ENCODE assay signal across 15 cellular contexts in the genomic region with DNA sequence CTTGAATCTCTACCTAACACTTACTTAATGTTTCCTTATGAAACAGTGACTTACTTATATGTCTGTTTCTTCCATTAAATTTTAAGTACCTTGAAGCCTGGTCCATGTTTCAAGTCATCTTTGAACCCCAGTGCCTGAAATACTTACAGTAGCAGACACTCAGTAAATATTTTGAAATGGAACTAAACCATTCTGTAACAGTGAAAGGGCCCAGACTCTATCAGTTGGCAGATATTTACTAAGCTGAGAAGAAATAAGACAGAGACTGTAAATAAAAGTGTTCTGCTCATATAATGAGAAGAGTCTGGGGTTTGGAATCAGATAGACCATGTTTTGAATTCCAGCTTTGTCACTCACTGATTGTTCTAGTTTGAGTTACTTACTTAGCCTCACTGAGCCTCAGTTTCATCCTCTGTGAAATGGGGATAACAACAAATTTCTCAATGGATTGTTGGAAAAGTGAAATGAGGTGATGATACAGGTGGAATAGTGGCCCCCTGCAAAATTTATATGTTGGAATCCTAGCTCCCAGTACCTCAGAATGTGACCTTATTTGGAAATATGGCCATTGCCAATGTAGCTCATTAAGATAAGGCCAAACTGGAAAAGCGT. TPM values are rescaled to one million over a fixed set of nuclear protein-coding genes. Genes with fewer than 3 reads are reported as not detected.
A peak's percentile ranks its signal among the peaks of the same experiment; 100 is the strongest.
DNase-seq lines count a peak whose midpoint lies in the region; ATAC-seq and TF ChIP-seq lines count a peak whose summit lies in the region.
"Had no signal": no experiment of that assay in that cellular context is flagged by ENCODE, and none has a peak within 500 bp of the region (broad histone marks: within the 10 kb centered on the region; RNA-seq: fewer than 3 reads in every experiment).

No MANE protein-coding gene starts in this region.

- H3K36me3 Mint-ChIP-seq in GM23338 (ENCODE audit: low read depth) (no peaks in the 10 kb centered on the region), neural progenitor cell (no peaks in the 10 kb centered on the region)
- H3K36me3 Mint-ChIP-seq: CD4-positive, alpha-beta memory T cell had no signal

- 90% methylated on average over 1 of the region's 1 CpG for WGBS in hepatocyte (ENCODE audit: low lambda C conversion rate, missing lambda C conversion rate)
- 89% methylated on average over 1 of the region's 1 CpG for WGBS in smooth muscle cell (ENCODE audit: low lambda C conversion rate)

- no peak for ATAC-seq in GM23338
- ATAC-seq in GM19351 (IDR thresholded peaks at IDR 0.05; ENCODE audit: unreplicated experiment), result no peak

- H3K4me3 ChIP-seq in GM23338 (no peak overlapping the region), hepatocyte (no peak overlapping the region), smooth muscle cell (no peak overlapping the region), neural progenitor cell (no peak overlapping the region)

- H2AFZ ChIP-seq in GM23338, result 0 out of 2 replicates have a peak overlapping the region, but pooled peaks have one; percentile 63
- H2AFZ ChIP-seq in hepatocyte, result no peak overlapping the region
- no peak overlapping the region for H2AFZ ChIP-seq in smooth muscle cell (ENCODE audit: low read depth)
- no peak overlapping the region for H2AFZ ChIP-seq in neural progenitor cell (replicated peaks)

- H3K27ac ChIP-seq in GM23338 (ENCODE audit: low read depth) (no peak overlapping the region), hepatocyte (peak overlapping the region; percentile 36), smooth muscle cell (ENCODE audit: low read depth) (peak overlapping the region; percentile 36), neural progenitor cell (no peak overlapping the region)
- H3K27ac ChIP-seq: C4-2B, HL-60 had no signal

- H3K4me1 ChIP-seq in GM23338 (ENCODE audit: insufficient read depth), result 0 out of 2 replicates have a peak, but pooled peaks cover 5% of the 10 kb centered on the region
- H3K4me1 ChIP-seq in hepatocyte (ENCODE audit: insufficient read depth), result no peaks in the 10 kb centered on the region
- no peaks in the 10 kb centered on the region for H3K4me1 ChIP-seq in smooth muscle cell (ENCODE audit: low read depth)
- H3K4me1 ChIP-seq in neural progenitor cell, result no peaks in the 10 kb centered on the region
- H3K4me1 ChIP-seq: BE2C had no signal

- no peaks in the 10 kb centered on the region for H3K27me3 Mint-ChIP-seq in GM23338 (ENCODE audit: insufficient read depth, low read depth, poor library complexity)
- peaks cover 6% of the 10 kb centered on the region for H3K27me3 Mint-ChIP-seq in neural progenitor cell (ENCODE audit: insufficient read depth, low read depth)

- H3K9me3 Mint-ChIP-seq in GM23338, result no peaks in the 10 kb centered on the region
- H3K9me3 Mint-ChIP-seq in neural progenitor cell, result no peaks in the 10 kb centered on the region
- H3K9me3 Mint-ChIP-seq: HFFc6 had no signal

- H3K9me3 ChIP-seq in hepatocyte (ENCODE audit: low read depth) (no peaks in the 10 kb centered on the region), smooth muscle cell (replicated peaks; ENCODE audit: low read depth) (no peaks in the 10 kb centered on the region), neural progenitor cell (ENCODE audit: low read depth) (no peaks in the 10 kb centered on the region)
- H3K9me3 ChIP-seq: BE2C had no signal

- no peaks in the 10 kb centered on the region for H4K20me1 ChIP-seq in GM23338 (replicated peaks; ENCODE audit: insufficient read depth)
- no peaks in the 10 kb centered on the region for H4K20me1 ChIP-seq in hepatocyte (ENCODE audit: insufficient read depth, poor library complexity, severe bottlenecking)
- no peaks in the 10 kb centered on the region for H4K20me1 ChIP-seq in smooth muscle cell (ENCODE audit: low read depth)
- no peaks in the 10 kb centered on the region for H4K20me1 ChIP-seq in neural progenitor cell (ENCODE audit: low read depth)

- no peak overlapping the region for H3K4me2 ChIP-seq in GM23338
- no peak overlapping the region for H3K4me2 ChIP-seq in hepatocyte
- peak overlapping the region; percentile 60 for H3K4me2 ChIP-seq in smooth muscle cell
- no peak overlapping the region for H3K4me2 ChIP-seq in neural progenitor cell

- no peaks in the 10 kb centered on the region for H3F3A ChIP-seq in GM23338 (replicated peaks; ENCODE audit: low read depth)
- no peaks in the 10 kb centered on the region for H3F3A ChIP-seq in smooth muscle cell (ENCODE audit: low read depth)
- H3F3A ChIP-seq in neural progenitor cell (ENCODE audit: low read depth), result no peaks in the 10 kb centered on the region

- TF ChIP-seq CTCF in GM23338 (conservative IDR thresholded peaks at IDR 0.05; ENCODE audit: low read depth in 2 of 2) (no peak), hepatocyte (IDR thresholded peaks at IDR 0.05; ENCODE audit: poor library complexity) (no peak), smooth muscle cell (IDR thresholded peaks at IDR 0.05; ENCODE audit: borderline replicate concordance, insufficient read depth, poor library complexity, severe bottlenecking) (no peak), neural progenitor cell (IDR thresholded peaks at IDR 0.05) (no peak)

- H3K9ac ChIP-seq in smooth muscle cell (ENCODE audit: low read depth) (no peak overlapping the region), neural progenitor cell (no peak overlapping the region)

- H3K4me3 Mint-ChIP-seq in GM23338 (no peak overlapping the region), neural progenitor cell (no peak overlapping the region)
- H3K4me3 Mint-ChIP-seq: CD4-positive, alpha-beta memory T cell; HFFc6 had no signal

- H3K79me2 ChIP-seq in GM23338 (replicated peaks; ENCODE audit: insufficient read depth), result no peaks in the 10 kb centered on the region
- no peaks in the 10 kb centered on the region for H3K79me2 ChIP-seq in hepatocyte
- no peaks in the 10 kb centered on the region for H3K79me2 ChIP-seq in smooth muscle cell (ENCODE audit: low read depth)
- H3K79me2 ChIP-seq in neural progenitor cell (ENCODE audit: low read depth), result no peaks in the 10 kb centered on the region

- no peak overlapping the region for H3K27ac Mint-ChIP-seq in GM23338
- no peak overlapping the region for H3K27ac Mint-ChIP-seq in neural progenitor cell
- H3K27ac Mint-ChIP-seq: CD4-positive, alpha-beta memory T cell; HFFc6 had no signal

- no peaks in the 10 kb centered on the region; the same call in 2 of the 3 replicates for H3K4me1 Mint-ChIP-seq in GM23338
- H3K4me1 Mint-ChIP-seq in neural progenitor cell, result peaks cover 6% of the 10 kb centered on the region
- H3K4me1 Mint-ChIP-seq: CD4-positive, alpha-beta memory T cell had no signal

- DNase-seq in GM23338 (ENCODE audit: low spot score) (no peak), amniotic epithelial cell (ENCODE audit: low read depth) (peak; percentile 21), hepatocyte (ENCODE audit: low spot score) (no peak), smooth muscle cell (lab: John Stamatoyannopoulos, UW; ENCODE audit: unreplicated experiment) (no peak), RPMI8226 (no peak), neural progenitor cell (ENCODE audit: low spot score) (no peak)
- DNase-seq: BE2C; CD4-positive, alpha-beta memory T cell; DMS79; EL; GOT3; HFFc6 had no signal

- H3K27me3 ChIP-seq in GM23338 (ENCODE audit: insufficient read depth) (no peaks in the 10 kb centered on the region), hepatocyte (no peaks in the 10 kb centered on the region), smooth muscle cell (ENCODE audit: low read depth) (no peaks in the 10 kb centered on the region), neural progenitor cell (no peaks in the 10 kb centered on the region)
- H3K27me3 ChIP-seq: BE2C had no signal

- H3K36me3 ChIP-seq in GM23338 (ENCODE audit: insufficient read depth) (no peaks in the 10 kb centered on the region), hepatocyte (replicated peaks; ENCODE audit: insufficient read depth, low read depth) (no peaks in the 10 kb centered on the region), smooth muscle cell (ENCODE audit: low read depth) (no peaks in the 10 kb centered on the region), neural progenitor cell (no peaks in the 10 kb centered on the region)
- H3K36me3 ChIP-seq: BE2C had no signal

- H3K9me2 ChIP-seq in GM23338 (ENCODE audit: insufficient read depth) (no peaks in the 10 kb centered on the region; the same call in 1 of the 2 replicates), hepatocyte (replicated peaks; ENCODE audit: insufficient read depth) (no peaks in the 10 kb centered on the region)

TF ChIP-seq in GM23338, 12 proteins besides CTCF, POLR2A, EP300 and RAD21 (continues in another document):
- TF ChIP-seq ZNF114 (CRISPR knock-in tag; IDR thresholded peaks at IDR 0.05), result no peak
- TF ChIP-seq, protein P1, sequence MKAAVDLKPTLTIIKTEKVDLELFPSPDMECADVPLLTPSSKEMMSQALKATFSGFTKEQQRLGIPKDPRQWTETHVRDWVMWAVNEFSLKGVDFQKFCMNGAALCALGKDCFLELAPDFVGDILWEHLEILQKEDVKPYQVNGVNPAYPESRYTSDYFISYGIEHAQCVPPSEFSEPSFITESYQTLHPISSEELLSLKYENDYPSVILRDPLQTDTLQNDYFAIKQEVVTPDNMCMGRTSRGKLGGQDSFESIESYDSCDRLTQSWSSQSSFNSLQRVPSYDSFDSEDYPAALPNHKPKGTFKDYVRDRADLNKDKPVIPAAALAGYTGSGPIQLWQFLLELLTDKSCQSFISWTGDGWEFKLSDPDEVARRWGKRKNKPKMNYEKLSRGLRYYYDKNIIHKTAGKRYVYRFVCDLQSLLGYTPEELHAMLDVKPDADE (IDR thresholded peaks at IDR 0.05), result no peak
- no peak for TF ChIP-seq JUNB (IDR thresholded peaks at IDR 0.05; ENCODE audit: unreplicated experiment)
- no peak for TF ChIP-seq EZH2phosphoT487 (IDR thresholded peaks at IDR 0.05; ENCODE audit: unreplicated experiment)
- TF ChIP-seq CREB1 (CRISPR knock-in tag; IDR thresholded peaks at IDR 0.05; ENCODE audit: low read depth), result no peak

RNA-seq across cellular contexts. Expression of a gene that starts 19.3 kb away (rescaled TPM):
- 28.0 and 34.2 TPM in 2 replicates for total RNA-seq in GM23338 (2014; rRNA removed; shearing (Covaris generic))
- polyA plus RNA-seq in GM23338 (2016; fragmentation: Nextera tagmentation; extraction: Ambion mirVana), result 38.1 and 40.4 TPM in 2 replicates
- total RNA-seq in hepatocyte, result 37.9 and 47.0 TPM in 2 replicates
- 26.9 and 29.7 TPM in 2 replicates for polyA plus RNA-seq in hepatocyte
- 39.4 and 76.8 TPM in 2 replicates for total RNA-seq in smooth muscle cell
- 24.2 and 31.4 TPM in 2 replicates for polyA plus RNA-seq in smooth muscle cell
- total RNA-seq in neural progenitor cell (ENCODE audit: low replicate concordance), result 66.4 and 117 TPM in 2 replicates

Comparison
In these comparisons a context has a peak if more than half of its experiments do, and no peak if none do; other contexts are left out.
1. H3K27ac ChIP-seq: peak in hepatocyte (single experiment) and smooth muscle cell (single experiment); none in GM23338 (single experiment) and neural progenitor cell (single experiment).